8 cellular contexts compared by ENCODE assay signal in genomic region chr2:209073151-209073550, GRCh38.
"Had no signal": no experiment of that assay in that cellular context is flagged by ENCODE, and none has a peak within 500 bp of the region (broad histone marks: within the 10 kb centered on the region; RNA-seq: fewer than 3 reads in every experiment).

No MANE protein-coding gene starts in this region.

- H3K4me3 ChIP-seq: GM12878 had no signal

- ATAC-seq: GM12878 had no signal

- DNase-seq: GDM1, GF-D8 had no signal

- FAIRE-seq: G401.6, GM12878, GM12891, GM12892, GM18507, GM19239 had no signal
